ENCODE assay signal across 9 cellular contexts in the genomic region with DNA sequence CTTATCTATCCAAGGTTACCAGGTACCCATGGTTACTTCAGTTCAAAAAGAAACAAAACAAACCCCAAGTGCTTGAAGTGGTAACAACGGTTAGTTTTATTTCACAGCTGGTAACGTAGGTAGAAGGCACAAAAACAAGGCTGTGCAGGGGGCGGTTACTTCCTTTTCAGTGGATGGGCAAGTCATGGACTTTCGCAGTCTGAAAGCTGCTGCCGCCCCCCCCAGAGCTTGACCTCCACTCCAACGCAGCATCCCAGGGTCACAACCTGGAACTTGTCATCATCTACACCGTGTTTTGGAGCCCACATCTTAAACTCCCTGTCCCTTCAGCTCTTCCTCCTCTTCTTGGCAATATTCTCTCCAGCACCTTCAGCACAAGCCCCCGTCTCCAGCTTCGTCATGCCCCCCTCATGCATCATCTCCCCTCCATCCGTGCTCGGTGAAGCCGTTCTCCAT.
DNase-seq lines count a peak whose midpoint lies in the region; ATAC-seq lines count a peak whose summit lies in the region.
"Had no signal": no experiment of that assay in that cellular context is flagged by ENCODE, and none has a peak within 500 bp of the region (broad histone marks: within the 10 kb centered on the region; RNA-seq: fewer than 3 reads in every experiment).

No MANE protein-coding gene starts in this region.

- peak; percentile 82 for ATAC-seq in activated naive CD8-positive, alpha-beta T cell treated with anti-CD3 and anti-CD28 coated beads, Interleukin-2, amount 10 ng/mL, durations not matched to agents 7 days and 5 days (ENCODE audit: low read depth)
- no peak for ATAC-seq in HG02973 (IDR thresholded peaks at IDR 0.05; ENCODE audit: unreplicated experiment)
- ATAC-seq: body of pancreas had no signal

- peak; percentile 98 for DNase-seq in Jurkat, Clone E6-1 (ENCODE audit: low read depth, low spot score)
- peak; percentile 72 for DNase-seq in activated CD4-positive, alpha-beta T cell treated with anti-CD3 and anti-CD28 coated beads, Interleukin-2, amount 50 U/mL, for 1 hour
- peak; percentile 61 for DNase-seq in activated naive CD8-positive, alpha-beta T cell treated with anti-CD3 and anti-CD28 coated beads, Interleukin-2, amount 10 ng/mL, durations not matched to agents 7 days and 5 days
- DNase-seq in stimulated activated CD4-positive, alpha-beta T cell treated with anti-CD3 and anti-CD28 coated beads, TNF-alpha, amount 100 ng/mL, for 48 hours (ENCODE audit: low read depth in 3 of 3): peak in 2 of 3 donors; percentile 39 to 52
- DNase-seq in NCI-H2227 (lab: John Stamatoyannopoulos, UW; ENCODE audit: unreplicated experiment): no peak
- DNase-seq in A172 (ENCODE audit: low spot score): no peak
- no peak for DNase-seq in NOMO-1 treated with DMSO at 0.1 percent for 48 hours (lab: John Stamatoyannopoulos, UW; ENCODE audit: unreplicated experiment)
- DNase-seq: body of pancreas had no signal

- H3K4me1 Mint-ChIP-seq in activated naive CD8-positive, alpha-beta T cell treated with anti-CD3 and anti-CD28 coated beads, Interleukin-2, amount 10 ng/mL, durations not matched to agents 7 days and 5 days: peaks cover 49% of the 10 kb centered on the region

- H3K9me3 Mint-ChIP-seq in activated naive CD8-positive, alpha-beta T cell treated with anti-CD3 and anti-CD28 coated beads, Interleukin-2, amount 10 ng/mL, durations not matched to agents 7 days and 5 days: no peaks in the 10 kb centered on the region

- POLR2A ChIA-PET in activated naive CD8-positive, alpha-beta T cell treated with anti-CD3 and anti-CD28 coated beads, Interleukin-2, amount 10 ng/mL, durations not matched to agents 7 days and 5 days (lab: Charles Lee): interaction anchor here (0.9 to 2.0 kb wide), 6 partner anchors 8 to 761 kb away, joined by 3 to 19 read pairs (median 4); no protein-coding TSS in a partner anchor

- H3K27ac Mint-ChIP-seq in activated naive CD8-positive, alpha-beta T cell treated with anti-CD3 and anti-CD28 coated beads, Interleukin-2, amount 10 ng/mL, durations not matched to agents 7 days and 5 days: peak overlapping the region; percentile 92

- no peaks in the 10 kb centered on the region for H3K36me3 Mint-ChIP-seq in activated naive CD8-positive, alpha-beta T cell treated with anti-CD3 and anti-CD28 coated beads, Interleukin-2, amount 10 ng/mL, durations not matched to agents 7 days and 5 days

- H3K27me3 Mint-ChIP-seq in activated naive CD8-positive, alpha-beta T cell treated with anti-CD3 and anti-CD28 coated beads, Interleukin-2, amount 10 ng/mL, durations not matched to agents 7 days and 5 days: no peaks in the 10 kb centered on the region

- H3K4me3 ChIP-seq in Jurkat, Clone E6-1 (ENCODE audit: low read length): peak overlapping the region; percentile 40
- H3K4me3 ChIP-seq: body of pancreas had no signal

- H3K4me3 Mint-ChIP-seq in activated naive CD8-positive, alpha-beta T cell treated with anti-CD3 and anti-CD28 coated beads, Interleukin-2, amount 10 ng/mL, durations not matched to agents 7 days and 5 days: peak overlapping the region; percentile 69

Comparison
In these comparisons a context has a peak if more than half of its experiments do, and no peak if none do; other contexts are left out.
1. DNase-seq: peak in Jurkat, Clone E6-1 (single experiment), activated CD4-positive, alpha-beta T cell treated with anti-CD3 and anti-CD28 coated beads, Interleukin-2, amount 50 U/mL, for 1 hour (single experiment), activated naive CD8-positive, alpha-beta T cell treated with anti-CD3 and anti-CD28 coated beads, Interleukin-2, amount 10 ng/mL, durations not matched to agents 7 days and 5 days (single experiment) and stimulated activated CD4-positive, alpha-beta T cell treated with anti-CD3 and anti-CD28 coated beads, TNF-alpha, amount 100 ng/mL, for 48 hours (2 of 3); none in NCI-H2227 (single experiment), A172 (single experiment) and NOMO-1 treated with DMSO at 0.1 percent for 48 hours (single experiment).